ENCODE assay signal across 8 cellular contexts in the genomic region with DNA sequence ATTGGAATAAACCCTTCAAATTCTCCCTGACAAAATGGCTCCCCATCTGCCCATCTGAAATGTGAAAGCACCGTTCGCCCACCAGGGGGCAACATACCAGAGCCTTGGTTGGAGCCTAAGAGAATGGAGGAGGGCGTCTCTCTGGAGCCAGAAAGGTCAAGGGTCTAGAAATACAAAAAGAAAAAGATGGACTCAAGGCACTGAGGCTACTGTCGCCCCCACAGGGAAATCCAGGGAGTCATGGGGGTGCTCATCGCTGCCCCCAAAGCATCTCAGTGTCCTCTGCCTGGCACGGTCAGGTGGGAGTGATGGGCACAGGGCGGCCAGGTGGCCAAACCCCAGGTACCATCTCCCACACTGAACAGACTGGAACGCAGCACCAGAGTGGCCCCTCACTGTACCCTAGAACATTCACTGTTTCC.
A peak's percentile ranks its signal among the peaks of the same experiment; 100 is the strongest.
DNase-seq lines count a peak whose midpoint lies in the region; ATAC-seq and TF ChIP-seq lines count a peak whose summit lies in the region.

No MANE protein-coding gene starts in this region.

- ATAC-seq in Right ventricle myocardium inferior (no peak), GM21528 (IDR thresholded peaks at IDR 0.05; ENCODE audit: low FRiP score, unreplicated experiment) (no peak)

- intact Hi-C loops in Right ventricle myocardium inferior (cut with DNase I), result no loop called here
- intact Hi-C loops in activated T-helper 2 cell treated with anti-CD3 and anti-CD28 coated beads, Interferon-gamma antibody, Interleukin-2, Interleukin-4, amounts not matched to agents 10 μg/mL and 5 μg/mL and 100 μg/mL, durations not matched to agents 14 hours and 24 hours and 36 hours (cut with micrococcal nuclease), result no loop called here

- H3K9me3 ChIP-seq in cardiac muscle cell (ENCODE audit: low read depth) (no peaks in the 10 kb centered on the region), OCI-LY3 (ENCODE audit: insufficient read depth, low read length) (no peaks in the 10 kb centered on the region), hepatocyte (ENCODE audit: low read depth) (no peaks in the 10 kb centered on the region)

- H3K27ac ChIP-seq in cardiac muscle cell, result no peak overlapping the region
- no peak overlapping the region for H3K27ac ChIP-seq in OCI-LY3 (ENCODE audit: low read length)
- no peak overlapping the region for H3K27ac ChIP-seq in hepatocyte

- no peaks in the 10 kb centered on the region for H3K9me3 Mint-ChIP-seq in activated T-helper 2 cell treated with anti-CD3 and anti-CD28 coated beads, Interferon-gamma antibody, Interleukin-2, Interleukin-4, amounts not matched to agents 10 μg/mL and 5 μg/mL and 100 μg/mL, durations not matched to agents 14 hours and 24 hours and 36 hours

- H3K79me2 ChIP-seq in OCI-LY3 (ENCODE audit: low read length) (no peaks in the 10 kb centered on the region), hepatocyte (peaks cover 16% of the 10 kb centered on the region)

- H3K27ac Mint-ChIP-seq in activated T-helper 2 cell treated with anti-CD3 and anti-CD28 coated beads, Interferon-gamma antibody, Interleukin-2, Interleukin-4, amounts not matched to agents 10 μg/mL and 5 μg/mL and 100 μg/mL, durations not matched to agents 14 hours and 24 hours and 36 hours, result no peak overlapping the region

- H3K4me3 Mint-ChIP-seq in activated T-helper 2 cell treated with anti-CD3 and anti-CD28 coated beads, Interferon-gamma antibody, Interleukin-2, Interleukin-4, amounts not matched to agents 10 μg/mL and 5 μg/mL and 100 μg/mL, durations not matched to agents 14 hours and 24 hours and 36 hours (ENCODE audit: low read depth), result no peak overlapping the region

- peaks cover 76% of the 10 kb centered on the region for H3K36me3 Mint-ChIP-seq in activated T-helper 2 cell treated with anti-CD3 and anti-CD28 coated beads, Interferon-gamma antibody, Interleukin-2, Interleukin-4, amounts not matched to agents 10 μg/mL and 5 μg/mL and 100 μg/mL, durations not matched to agents 14 hours and 24 hours and 36 hours (ENCODE audit: low read depth)

- H3K4me1 ChIP-seq in cardiac muscle cell (ENCODE audit: low read depth) (no peaks in the 10 kb centered on the region), OCI-LY3 (ENCODE audit: low read length) (no peaks in the 10 kb centered on the region), hepatocyte (ENCODE audit: insufficient read depth) (no peaks in the 10 kb centered on the region)

- no peak overlapping the region for H2AFZ ChIP-seq in OCI-LY3 (ENCODE audit: low read depth, low read length)
- no peak overlapping the region for H2AFZ ChIP-seq in hepatocyte

- peaks cover 7% of the 10 kb centered on the region for H3K4me1 Mint-ChIP-seq in activated T-helper 2 cell treated with anti-CD3 and anti-CD28 coated beads, Interferon-gamma antibody, Interleukin-2, Interleukin-4, amounts not matched to agents 10 μg/mL and 5 μg/mL and 100 μg/mL, durations not matched to agents 14 hours and 24 hours and 36 hours (ENCODE audit: low read depth)

- no peak overlapping the region for H3K9ac ChIP-seq in OCI-LY3 (ENCODE audit: low read length)

- H3K4me2 ChIP-seq in OCI-LY3 (ENCODE audit: low read length) (no peak overlapping the region), hepatocyte (no peak overlapping the region)

- H3K36me3 ChIP-seq in cardiac muscle cell (peaks cover 64% of the 10 kb centered on the region), OCI-LY3 (replicated peaks; ENCODE audit: low read depth, low read length) (peaks cover 50% of the 10 kb centered on the region), hepatocyte (replicated peaks; ENCODE audit: insufficient read depth, low read depth) (peaks cover 6% of the 10 kb centered on the region)

- peak; percentile 28 to 56 for DNase-seq in cardiac muscle cell (ENCODE audit: low read depth in 1 of 2, low spot score in 1 of 2)
- no peak for DNase-seq in Right ventricle myocardium inferior (ENCODE audit: missing footprints)
- peak; percentile 19 for DNase-seq in activated T-helper 2 cell treated with anti-CD3 and anti-CD28 coated beads, Interferon-gamma antibody, Interleukin-2, Interleukin-4, amounts not matched to agents 10 μg/mL and 5 μg/mL and 100 μg/mL, durations not matched to agents 14 hours and 24 hours and 36 hours (ENCODE audit: low spot score)
- DNase-seq in hepatocyte (ENCODE audit: low spot score), result no peak
- peak; percentile 8 for DNase-seq in stimulated activated CD8-positive, alpha-beta memory T cell treated with anti-CD3 and anti-CD28 coated beads, Interleukin-12 subunit alpha, Interleukin-12 subunit beta, amount 100 ng/mL, for 24 hours (ENCODE audit: extremely low read depth)
- DNase-seq in OCI-M2 (lab: John Stamatoyannopoulos, UW; ENCODE audit: unreplicated experiment), result no peak

- TF ChIP-seq CTCF in cardiac muscle cell (IDR thresholded peaks at IDR 0.05; ENCODE audit: low read depth, low read length) (peak; percentile 66), OCI-LY3 (IDR thresholded peaks at IDR 0.05; ENCODE audit: low read depth, low read length) (peak; percentile 93), hepatocyte (IDR thresholded peaks at IDR 0.05; ENCODE audit: poor library complexity) (peak; percentile 44)

- no peaks in the 10 kb centered on the region for H3K9me2 ChIP-seq in hepatocyte (replicated peaks; ENCODE audit: insufficient read depth)

- H4K20me1 ChIP-seq in OCI-LY3 (ENCODE audit: insufficient read depth, low read length) (0 out of 2 replicates have a peak, but pooled peaks cover 4% of the 10 kb centered on the region), hepatocyte (ENCODE audit: insufficient read depth, poor library complexity, severe bottlenecking) (no peaks in the 10 kb centered on the region)

- H3K27me3 ChIP-seq in cardiac muscle cell (no peaks in the 10 kb centered on the region), OCI-LY3 (ENCODE audit: low read depth, low read length) (no peaks in the 10 kb centered on the region), hepatocyte (no peaks in the 10 kb centered on the region)

- no peaks in the 10 kb centered on the region for H3K27me3 Mint-ChIP-seq in activated T-helper 2 cell treated with anti-CD3 and anti-CD28 coated beads, Interferon-gamma antibody, Interleukin-2, Interleukin-4, amounts not matched to agents 10 μg/mL and 5 μg/mL and 100 μg/mL, durations not matched to agents 14 hours and 24 hours and 36 hours (ENCODE audit: low read depth)

- WGBS in hepatocyte (ENCODE audit: low lambda C conversion rate, missing lambda C conversion rate), result 96% methylated on average over 8 of the region's 8 CpGs

- no peak overlapping the region for H3K4me3 ChIP-seq in cardiac muscle cell
- no peak overlapping the region for H3K4me3 ChIP-seq in OCI-LY3 (ENCODE audit: low read length)
- no peak overlapping the region for H3K4me3 ChIP-seq in hepatocyte

Comparison
In these comparisons a context has a peak if more than half of its experiments do, and no peak if none do; other contexts are left out.
1. DNase-seq: peak in cardiac muscle cell (2 of 2), activated T-helper 2 cell treated with anti-CD3 and anti-CD28 coated beads, Interferon-gamma antibody, Interleukin-2, Interleukin-4, amounts not matched to agents 10 μg/mL and 5 μg/mL and 100 μg/mL, durations not matched to agents 14 hours and 24 hours and 36 hours (single experiment) and stimulated activated CD8-positive, alpha-beta memory T cell treated with anti-CD3 and anti-CD28 coated beads, Interleukin-12 subunit alpha, Interleukin-12 subunit beta, amount 100 ng/mL, for 24 hours (single experiment); none in Right ventricle myocardium inferior (single experiment), hepatocyte (single experiment) and OCI-M2 (single experiment).
2. Peak in every context shown above with its lines, with median percentiles within 50 percentile points of each other: CTCF ChIP-seq.